Comparison of ENCODE assay signal across 2 cellular contexts in the genomic region with DNA sequence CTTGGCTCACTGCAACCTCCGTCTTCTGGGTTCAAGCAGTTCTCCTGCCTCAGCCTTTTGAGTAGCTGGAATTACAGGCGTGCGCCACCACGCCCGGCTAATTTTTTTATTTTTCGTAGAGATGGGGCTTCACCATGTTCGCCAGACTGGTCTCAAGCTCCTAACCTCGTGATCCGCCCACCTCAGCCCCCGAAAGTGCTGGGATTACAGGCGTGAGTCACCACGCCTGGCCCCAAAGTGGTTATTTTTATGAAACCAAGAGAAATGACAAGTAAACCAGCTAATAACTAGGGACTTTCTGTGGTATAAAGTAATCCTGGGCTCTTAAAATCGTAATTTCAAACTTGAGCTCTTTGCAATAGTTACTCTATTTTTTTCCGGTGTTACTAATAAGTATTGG.
TF ChIP-seq lines count a peak whose summit lies in the region.

No MANE protein-coding gene starts in this region.

TF ChIP-seq in K562, 482 proteins besides CTCF, POLR2A, EP300 and RAD21:
- TF ChIP-seq MTF1 (CRISPR knock-in tag; IDR thresholded peaks at IDR 0.05; ENCODE audit: borderline replicate concordance) (no peak), EGR1 (conservative IDR thresholded peaks at IDR 0.05) (peak; percentile 57), ZNF76 (CRISPR knock-in tag; IDR thresholded peaks at IDR 0.05; ENCODE audit: borderline replicate concordance) (no peak), TBP (optimal IDR thresholded peaks at IDR 0.05; ENCODE audit: low read depth, low read length) (no peak)
- TF ChIP-seq, protein P1, sequence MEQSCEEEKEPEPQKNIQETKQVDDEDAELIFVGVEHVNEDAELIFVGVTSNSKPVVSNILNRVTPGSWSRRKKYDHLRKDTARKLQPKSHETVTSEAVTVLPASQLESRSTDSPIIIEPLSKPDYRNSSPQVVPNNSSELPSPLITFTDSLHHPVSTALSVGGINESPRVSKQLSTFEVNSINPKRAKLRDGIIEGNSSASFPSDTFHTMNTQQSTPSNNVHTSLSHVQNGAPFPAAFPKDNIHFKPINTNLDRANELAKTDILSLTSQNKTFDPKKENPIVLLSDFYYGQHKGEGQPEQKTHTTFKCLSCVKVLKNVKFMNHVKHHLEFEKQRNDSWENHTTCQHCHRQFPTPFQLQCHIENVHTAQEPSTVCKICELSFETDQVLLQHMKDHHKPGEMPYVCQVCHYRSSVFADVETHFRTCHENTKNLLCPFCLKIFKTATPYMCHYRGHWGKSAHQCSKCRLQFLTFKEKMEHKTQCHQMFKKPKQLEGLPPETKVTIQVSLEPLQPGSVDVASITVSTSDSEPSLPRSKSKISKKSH (CRISPR knock-in tag; IDR thresholded peaks at IDR 0.05), result no peak

TF ChIP-seq in SK-N-SH, 30 proteins besides CTCF, POLR2A, EP300 and RAD21:
- no peak for TF ChIP-seq CHD2 (IDR thresholded peaks at IDR 0.05; ENCODE audit: low read length, partially characterized antibody)
- TF ChIP-seq, protein P2, sequence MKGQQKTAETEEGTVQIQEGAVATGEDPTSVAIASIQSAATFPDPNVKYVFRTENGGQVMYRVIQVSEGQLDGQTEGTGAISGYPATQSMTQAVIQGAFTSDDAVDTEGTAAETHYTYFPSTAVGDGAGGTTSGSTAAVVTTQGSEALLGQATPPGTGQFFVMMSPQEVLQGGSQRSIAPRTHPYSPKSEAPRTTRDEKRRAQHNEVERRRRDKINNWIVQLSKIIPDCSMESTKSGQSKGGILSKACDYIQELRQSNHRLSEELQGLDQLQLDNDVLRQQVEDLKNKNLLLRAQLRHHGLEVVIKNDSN (IDR thresholded peaks at IDR 0.05; ENCODE audit: borderline replicate concordance, low read depth), result no peak
- TF ChIP-seq GATA2 (CRISPR knock-in tag; IDR thresholded peaks at IDR 0.05), result no peak
- TF ChIP-seq YY1 (IDR thresholded peaks at IDR 0.05; ENCODE audit: low read depth), result no peak
- TF ChIP-seq, protein P3, sequence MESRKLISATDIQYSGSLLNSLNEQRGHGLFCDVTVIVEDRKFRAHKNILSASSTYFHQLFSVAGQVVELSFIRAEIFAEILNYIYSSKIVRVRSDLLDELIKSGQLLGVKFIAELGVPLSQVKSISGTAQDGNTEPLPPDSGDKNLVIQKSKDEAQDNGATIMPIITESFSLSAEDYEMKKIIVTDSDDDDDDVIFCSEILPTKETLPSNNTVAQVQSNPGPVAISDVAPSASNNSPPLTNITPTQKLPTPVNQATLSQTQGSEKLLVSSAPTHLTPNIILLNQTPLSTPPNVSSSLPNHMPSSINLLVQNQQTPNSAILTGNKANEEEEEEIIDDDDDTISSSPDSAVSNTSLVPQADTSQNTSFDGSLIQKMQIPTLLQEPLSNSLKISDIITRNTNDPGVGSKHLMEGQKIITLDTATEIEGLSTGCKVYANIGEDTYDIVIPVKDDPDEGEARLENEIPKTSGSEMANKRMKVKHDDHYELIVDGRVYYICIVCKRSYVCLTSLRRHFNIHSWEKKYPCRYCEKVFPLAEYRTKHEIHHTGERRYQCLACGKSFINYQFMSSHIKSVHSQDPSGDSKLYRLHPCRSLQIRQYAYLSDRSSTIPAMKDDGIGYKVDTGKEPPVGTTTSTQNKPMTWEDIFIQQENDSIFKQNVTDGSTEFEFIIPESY (IDR thresholded peaks at IDR 0.05; ENCODE audit: borderline replicate concordance, low read depth), result no peak
